In the genomic region with DNA sequence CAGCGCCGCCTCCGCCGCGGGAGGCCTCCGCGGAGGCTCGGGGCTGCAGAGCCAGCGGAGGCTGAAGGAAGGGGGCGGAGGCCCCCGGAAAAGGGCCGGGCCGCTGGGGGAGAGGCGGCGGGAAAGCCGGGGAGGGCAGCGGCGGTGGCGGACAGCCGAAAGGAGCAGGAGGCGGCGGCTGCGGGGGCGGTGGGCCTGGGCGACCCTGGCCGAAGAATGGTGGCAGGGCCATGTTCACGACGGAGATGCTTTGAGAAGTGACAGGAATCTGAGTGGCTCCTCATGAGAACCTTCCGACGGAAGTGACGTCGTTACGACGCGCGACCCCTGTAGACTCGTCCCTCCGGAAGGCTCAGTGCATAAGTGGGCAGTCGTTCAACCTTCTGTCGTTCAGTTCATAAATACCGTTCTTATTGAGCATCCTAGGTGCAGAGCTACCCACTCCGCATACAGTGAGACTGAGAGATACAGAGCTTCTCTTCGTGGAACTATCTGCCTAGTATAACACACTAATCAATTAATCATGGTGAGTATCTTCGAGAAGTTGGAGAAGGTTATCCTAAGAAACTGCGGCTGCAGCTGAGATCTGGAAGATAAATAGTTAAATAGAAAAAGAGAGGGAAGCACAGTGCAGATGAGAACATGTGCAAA, we compare ENCODE assay signal across 1 cellular context.
TF ChIP-seq lines count a peak whose summit lies in the region.

A gene with protein sequence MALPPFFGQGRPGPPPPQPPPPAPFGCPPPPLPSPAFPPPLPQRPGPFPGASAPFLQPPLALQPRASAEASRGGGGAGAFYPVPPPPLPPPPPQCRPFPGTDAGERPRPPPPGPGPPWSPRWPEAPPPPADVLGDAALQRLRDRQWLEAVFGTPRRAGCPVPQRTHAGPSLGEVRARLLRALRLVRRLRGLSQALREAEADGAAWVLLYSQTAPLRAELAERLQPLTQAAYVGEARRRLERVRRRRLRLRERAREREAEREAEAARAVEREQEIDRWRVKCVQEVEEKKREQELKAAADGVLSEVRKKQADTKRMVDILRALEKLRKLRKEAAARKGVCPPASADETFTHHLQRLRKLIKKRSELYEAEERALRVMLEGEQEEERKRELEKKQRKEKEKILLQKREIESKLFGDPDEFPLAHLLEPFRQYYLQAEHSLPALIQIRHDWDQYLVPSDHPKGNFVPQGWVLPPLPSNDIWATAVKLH (minus strand): TSS at position 259 of the 651 bp plus-strand sequence. CDS start 27 bp downstream, at position 232.

TF ChIP-seq in GM12878, 131 proteins besides CTCF, POLR2A, EP300 and RAD21 (continued from another document and continues in another):
- TF ChIP-seq ETV6 (conservative IDR thresholded peaks at IDR 0.05 in 1 of 2, IDR thresholded peaks at IDR 0.05 in 1 of 2; ENCODE audit: borderline replicate concordance in 1 of 2, low read depth in 1 of 2): no peak
- no peak for TF ChIP-seq ZNF622 (IDR thresholded peaks at IDR 0.05)
- no peak for TF ChIP-seq MYC (IDR thresholded peaks at IDR 0.05; ENCODE audit: insufficient read depth, insufficient read length, insufficient replicate concordance, low read length, severe bottlenecking)
- no peak for TF ChIP-seq FOXM1 (IDR thresholded peaks at IDR 0.05; ENCODE audit: low read depth, low read length)
- no peak for TF ChIP-seq CEBPB (IDR thresholded peaks at IDR 0.05; ENCODE audit: borderline replicate concordance in 1 of 2, low read depth in 2 of 2, low read length in 2 of 2)
- no peak for TF ChIP-seq RAD51 (IDR thresholded peaks at IDR 0.05)
- no peak for TF ChIP-seq YBX1 (IDR thresholded peaks at IDR 0.05)
- TF ChIP-seq TCF12 (IDR thresholded peaks at IDR 0.05; ENCODE audit: low read depth, low read length): peak; percentile 24; the same call in 1 of the 2 replicates
- TF ChIP-seq SMARCA5 (IDR thresholded peaks at IDR 0.05): no peak
- TF ChIP-seq SIX5 (IDR thresholded peaks at IDR 0.05; ENCODE audit: low read depth, low read length, severe bottlenecking): peak; percentile 56
- TF ChIP-seq, protein P1, sequence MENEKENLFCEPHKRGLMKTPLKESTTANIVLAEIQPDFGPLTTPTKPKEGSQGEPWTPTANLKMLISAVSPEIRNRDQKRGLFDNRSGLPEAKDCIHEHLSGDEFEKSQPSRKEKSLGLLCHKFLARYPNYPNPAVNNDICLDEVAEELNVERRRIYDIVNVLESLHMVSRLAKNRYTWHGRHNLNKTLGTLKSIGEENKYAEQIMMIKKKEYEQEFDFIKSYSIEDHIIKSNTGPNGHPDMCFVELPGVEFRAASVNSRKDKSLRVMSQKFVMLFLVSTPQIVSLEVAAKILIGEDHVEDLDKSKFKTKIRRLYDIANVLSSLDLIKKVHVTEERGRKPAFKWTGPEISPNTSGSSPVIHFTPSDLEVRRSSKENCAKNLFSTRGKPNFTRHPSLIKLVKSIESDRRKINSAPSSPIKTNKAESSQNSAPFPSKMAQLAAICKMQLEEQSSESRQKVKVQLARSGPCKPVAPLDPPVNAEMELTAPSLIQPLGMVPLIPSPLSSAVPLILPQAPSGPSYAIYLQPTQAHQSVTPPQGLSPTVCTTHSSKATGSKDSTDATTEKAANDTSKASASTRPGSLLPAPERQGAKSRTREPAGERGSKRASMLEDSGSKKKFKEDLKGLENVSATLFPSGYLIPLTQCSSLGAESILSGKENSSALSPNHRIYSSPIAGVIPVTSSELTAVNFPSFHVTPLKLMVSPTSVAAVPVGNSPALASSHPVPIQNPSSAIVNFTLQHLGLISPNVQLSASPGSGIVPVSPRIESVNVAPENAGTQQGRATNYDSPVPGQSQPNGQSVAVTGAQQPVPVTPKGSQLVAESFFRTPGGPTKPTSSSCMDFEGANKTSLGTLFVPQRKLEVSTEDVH (IDR thresholded peaks at IDR 0.05; ENCODE audit: low read depth, partially characterized antibody): peak; percentile 61
- TF ChIP-seq STAT1 (conservative IDR thresholded peaks at IDR 0.05): no peak
- TF ChIP-seq, protein P2, sequence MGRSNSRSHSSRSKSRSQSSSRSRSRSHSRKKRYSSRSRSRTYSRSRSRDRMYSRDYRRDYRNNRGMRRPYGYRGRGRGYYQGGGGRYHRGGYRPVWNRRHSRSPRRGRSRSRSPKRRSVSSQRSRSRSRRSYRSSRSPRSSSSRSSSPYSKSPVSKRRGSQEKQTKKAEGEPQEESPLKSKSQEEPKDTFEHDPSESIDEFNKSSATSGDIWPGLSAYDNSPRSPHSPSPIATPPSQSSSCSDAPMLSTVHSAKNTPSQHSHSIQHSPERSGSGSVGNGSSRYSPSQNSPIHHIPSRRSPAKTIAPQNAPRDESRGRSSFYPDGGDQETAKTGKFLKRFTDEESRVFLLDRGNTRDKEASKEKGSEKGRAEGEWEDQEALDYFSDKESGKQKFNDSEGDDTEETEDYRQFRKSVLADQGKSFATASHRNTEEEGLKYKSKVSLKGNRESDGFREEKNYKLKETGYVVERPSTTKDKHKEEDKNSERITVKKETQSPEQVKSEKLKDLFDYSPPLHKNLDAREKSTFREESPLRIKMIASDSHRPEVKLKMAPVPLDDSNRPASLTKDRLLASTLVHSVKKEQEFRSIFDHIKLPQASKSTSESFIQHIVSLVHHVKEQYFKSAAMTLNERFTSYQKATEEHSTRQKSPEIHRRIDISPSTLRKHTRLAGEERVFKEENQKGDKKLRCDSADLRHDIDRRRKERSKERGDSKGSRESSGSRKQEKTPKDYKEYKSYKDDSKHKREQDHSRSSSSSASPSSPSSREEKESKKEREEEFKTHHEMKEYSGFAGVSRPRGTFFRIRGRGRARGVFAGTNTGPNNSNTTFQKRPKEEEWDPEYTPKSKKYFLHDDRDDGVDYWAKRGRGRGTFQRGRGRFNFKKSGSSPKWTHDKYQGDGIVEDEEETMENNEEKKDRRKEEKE (IDR thresholded peaks at IDR 0.05): no peak
- no peak for TF ChIP-seq TARDBP (IDR thresholded peaks at IDR 0.05; ENCODE audit: borderline replicate concordance)
- peak; percentile 91 for TF ChIP-seq MXI1 (IDR thresholded peaks at IDR 0.05; ENCODE audit: low read depth, low read length)
- TF ChIP-seq BMI1 (IDR thresholded peaks at IDR 0.05; ENCODE audit: borderline replicate concordance): no peak
- 0 out of 2 replicates have a peak, but pooled peaks have one; percentile 42 for TF ChIP-seq ZNF207 (IDR thresholded peaks at IDR 0.05; ENCODE audit: borderline replicate concordance)
- TF ChIP-seq, protein P3, sequence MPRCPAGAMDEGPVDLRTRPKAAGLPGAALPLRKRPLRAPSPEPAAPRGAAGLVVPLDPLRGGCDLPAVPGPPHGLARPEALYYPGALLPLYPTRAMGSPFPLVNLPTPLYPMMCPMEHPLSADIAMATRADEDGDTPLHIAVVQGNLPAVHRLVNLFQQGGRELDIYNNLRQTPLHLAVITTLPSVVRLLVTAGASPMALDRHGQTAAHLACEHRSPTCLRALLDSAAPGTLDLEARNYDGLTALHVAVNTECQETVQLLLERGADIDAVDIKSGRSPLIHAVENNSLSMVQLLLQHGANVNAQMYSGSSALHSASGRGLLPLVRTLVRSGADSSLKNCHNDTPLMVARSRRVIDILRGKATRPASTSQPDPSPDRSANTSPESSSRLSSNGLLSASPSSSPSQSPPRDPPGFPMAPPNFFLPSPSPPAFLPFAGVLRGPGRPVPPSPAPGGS (IDR thresholded peaks at IDR 0.05; ENCODE audit: borderline replicate concordance, insufficient read depth, low read depth, low read length, poor library complexity, severe bottlenecking): no peak
- TF ChIP-seq, protein P4, sequence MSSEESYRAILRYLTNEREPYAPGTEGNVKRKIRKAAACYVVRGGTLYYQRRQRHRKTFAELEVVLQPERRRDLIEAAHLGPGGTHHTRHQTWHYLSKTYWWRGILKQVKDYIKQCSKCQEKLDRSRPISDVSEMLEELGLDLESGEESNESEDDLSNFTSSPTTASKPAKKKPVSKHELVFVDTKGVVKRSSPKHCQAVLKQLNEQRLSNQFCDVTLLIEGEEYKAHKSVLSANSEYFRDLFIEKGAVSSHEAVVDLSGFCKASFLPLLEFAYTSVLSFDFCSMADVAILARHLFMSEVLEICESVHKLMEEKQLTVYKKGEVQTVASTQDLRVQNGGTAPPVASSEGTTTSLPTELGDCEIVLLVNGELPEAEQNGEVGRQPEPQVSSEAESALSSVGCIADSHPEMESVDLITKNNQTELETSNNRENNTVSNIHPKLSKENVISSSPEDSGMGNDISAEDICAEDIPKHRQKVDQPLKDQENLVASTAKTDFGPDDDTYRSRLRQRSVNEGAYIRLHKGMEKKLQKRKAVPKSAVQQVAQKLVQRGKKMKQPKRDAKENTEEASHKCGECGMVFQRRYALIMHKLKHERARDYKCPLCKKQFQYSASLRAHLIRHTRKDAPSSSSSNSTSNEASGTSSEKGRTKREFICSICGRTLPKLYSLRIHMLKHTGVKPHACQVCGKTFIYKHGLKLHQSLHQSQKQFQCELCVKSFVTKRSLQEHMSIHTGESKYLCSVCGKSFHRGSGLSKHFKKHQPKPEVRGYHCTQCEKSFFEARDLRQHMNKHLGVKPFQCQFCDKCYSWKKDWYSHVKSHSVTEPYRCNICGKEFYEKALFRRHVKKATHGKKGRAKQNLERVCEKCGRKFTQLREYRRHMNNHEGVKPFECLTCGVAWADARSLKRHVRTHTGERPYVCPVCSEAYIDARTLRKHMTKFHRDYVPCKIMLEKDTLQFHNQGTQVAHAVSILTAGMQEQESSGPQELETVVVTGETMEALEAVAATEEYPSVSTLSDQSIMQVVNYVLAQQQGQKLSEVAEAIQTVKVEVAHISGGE (CRISPR knock-in tag; IDR thresholded peaks at IDR 0.05): no peak
- TF ChIP-seq PML (IDR thresholded peaks at IDR 0.05; ENCODE audit: low read length): peak; percentile 92
- TF ChIP-seq, protein P5, sequence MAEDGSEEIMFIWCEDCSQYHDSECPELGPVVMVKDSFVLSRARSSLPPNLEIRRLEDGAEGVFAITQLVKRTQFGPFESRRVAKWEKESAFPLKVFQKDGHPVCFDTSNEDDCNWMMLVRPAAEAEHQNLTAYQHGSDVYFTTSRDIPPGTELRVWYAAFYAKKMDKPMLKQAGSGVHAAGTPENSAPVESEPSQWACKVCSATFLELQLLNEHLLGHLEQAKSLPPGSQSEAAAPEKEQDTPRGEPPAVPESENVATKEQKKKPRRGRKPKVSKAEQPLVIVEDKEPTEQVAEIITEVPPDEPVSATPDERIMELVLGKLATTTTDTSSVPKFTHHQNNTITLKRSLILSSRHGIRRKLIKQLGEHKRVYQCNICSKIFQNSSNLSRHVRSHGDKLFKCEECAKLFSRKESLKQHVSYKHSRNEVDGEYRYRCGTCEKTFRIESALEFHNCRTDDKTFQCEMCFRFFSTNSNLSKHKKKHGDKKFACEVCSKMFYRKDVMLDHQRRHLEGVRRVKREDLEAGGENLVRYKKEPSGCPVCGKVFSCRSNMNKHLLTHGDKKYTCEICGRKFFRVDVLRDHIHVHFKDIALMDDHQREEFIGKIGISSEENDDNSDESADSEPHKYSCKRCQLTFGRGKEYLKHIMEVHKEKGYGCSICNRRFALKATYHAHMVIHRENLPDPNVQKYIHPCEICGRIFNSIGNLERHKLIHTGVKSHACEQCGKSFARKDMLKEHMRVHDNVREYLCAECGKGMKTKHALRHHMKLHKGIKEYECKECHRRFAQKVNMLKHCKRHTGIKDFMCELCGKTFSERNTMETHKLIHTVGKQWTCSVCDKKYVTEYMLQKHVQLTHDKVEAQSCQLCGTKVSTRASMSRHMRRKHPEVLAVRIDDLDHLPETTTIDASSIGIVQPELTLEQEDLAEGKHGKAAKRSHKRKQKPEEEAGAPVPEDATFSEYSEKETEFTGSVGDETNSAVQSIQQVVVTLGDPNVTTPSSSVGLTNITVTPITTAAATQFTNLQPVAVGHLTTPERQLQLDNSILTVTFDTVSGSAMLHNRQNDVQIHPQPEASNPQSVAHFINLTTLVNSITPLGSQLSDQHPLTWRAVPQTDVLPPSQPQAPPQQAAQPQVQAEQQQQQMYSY (CRISPR knock-in tag; IDR thresholded peaks at IDR 0.05): no peak
- 0 out of 2 replicates have a peak, but pooled peaks have one; percentile 35 for TF ChIP-seq CHD2 (IDR thresholded peaks at IDR 0.05; ENCODE audit: borderline replicate concordance, low read depth, low read length)
- TF ChIP-seq SMAD1 (IDR thresholded peaks at IDR 0.05; ENCODE audit: low read depth, partially characterized antibody): peak; percentile 86
- TF ChIP-seq MTA3 (IDR thresholded peaks at IDR 0.05; ENCODE audit: borderline replicate concordance, low read length): no peak
- peak; percentile 43; the same call in 1 of the 2 replicates for TF ChIP-seq ZNF24 (IDR thresholded peaks at IDR 0.05)
- TF ChIP-seq, protein P6, sequence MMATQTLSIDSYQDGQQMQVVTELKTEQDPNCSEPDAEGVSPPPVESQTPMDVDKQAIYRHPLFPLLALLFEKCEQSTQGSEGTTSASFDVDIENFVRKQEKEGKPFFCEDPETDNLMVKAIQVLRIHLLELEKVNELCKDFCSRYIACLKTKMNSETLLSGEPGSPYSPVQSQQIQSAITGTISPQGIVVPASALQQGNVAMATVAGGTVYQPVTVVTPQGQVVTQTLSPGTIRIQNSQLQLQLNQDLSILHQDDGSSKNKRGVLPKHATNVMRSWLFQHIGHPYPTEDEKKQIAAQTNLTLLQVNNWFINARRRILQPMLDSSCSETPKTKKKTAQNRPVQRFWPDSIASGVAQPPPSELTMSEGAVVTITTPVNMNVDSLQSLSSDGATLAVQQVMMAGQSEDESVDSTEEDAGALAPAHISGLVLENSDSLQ (IDR thresholded peaks at IDR 0.05): peak; percentile 81
- TF ChIP-seq POLR2AphosphoS2 (IDR thresholded peaks at IDR 0.05; ENCODE audit: low read depth, low read length): peak; percentile 93; the same call in 1 of the 2 replicates
- TF ChIP-seq CREB1 (IDR thresholded peaks at IDR 0.05; ENCODE audit: low read depth): peak; percentile 99
- TF ChIP-seq KAT2A (conservative IDR thresholded peaks at IDR 0.05; ENCODE audit: control insufficient read depth, low read depth, low read length): no peak
- TF ChIP-seq WRNIP1 (IDR thresholded peaks at IDR 0.05; ENCODE audit: borderline replicate concordance, low read depth, low read length): no peak
- TF ChIP-seq MEF2A (IDR thresholded peaks at IDR 0.05; ENCODE audit: insufficient read depth, low read depth, low read length): no peak
- TF ChIP-seq, protein P7, sequence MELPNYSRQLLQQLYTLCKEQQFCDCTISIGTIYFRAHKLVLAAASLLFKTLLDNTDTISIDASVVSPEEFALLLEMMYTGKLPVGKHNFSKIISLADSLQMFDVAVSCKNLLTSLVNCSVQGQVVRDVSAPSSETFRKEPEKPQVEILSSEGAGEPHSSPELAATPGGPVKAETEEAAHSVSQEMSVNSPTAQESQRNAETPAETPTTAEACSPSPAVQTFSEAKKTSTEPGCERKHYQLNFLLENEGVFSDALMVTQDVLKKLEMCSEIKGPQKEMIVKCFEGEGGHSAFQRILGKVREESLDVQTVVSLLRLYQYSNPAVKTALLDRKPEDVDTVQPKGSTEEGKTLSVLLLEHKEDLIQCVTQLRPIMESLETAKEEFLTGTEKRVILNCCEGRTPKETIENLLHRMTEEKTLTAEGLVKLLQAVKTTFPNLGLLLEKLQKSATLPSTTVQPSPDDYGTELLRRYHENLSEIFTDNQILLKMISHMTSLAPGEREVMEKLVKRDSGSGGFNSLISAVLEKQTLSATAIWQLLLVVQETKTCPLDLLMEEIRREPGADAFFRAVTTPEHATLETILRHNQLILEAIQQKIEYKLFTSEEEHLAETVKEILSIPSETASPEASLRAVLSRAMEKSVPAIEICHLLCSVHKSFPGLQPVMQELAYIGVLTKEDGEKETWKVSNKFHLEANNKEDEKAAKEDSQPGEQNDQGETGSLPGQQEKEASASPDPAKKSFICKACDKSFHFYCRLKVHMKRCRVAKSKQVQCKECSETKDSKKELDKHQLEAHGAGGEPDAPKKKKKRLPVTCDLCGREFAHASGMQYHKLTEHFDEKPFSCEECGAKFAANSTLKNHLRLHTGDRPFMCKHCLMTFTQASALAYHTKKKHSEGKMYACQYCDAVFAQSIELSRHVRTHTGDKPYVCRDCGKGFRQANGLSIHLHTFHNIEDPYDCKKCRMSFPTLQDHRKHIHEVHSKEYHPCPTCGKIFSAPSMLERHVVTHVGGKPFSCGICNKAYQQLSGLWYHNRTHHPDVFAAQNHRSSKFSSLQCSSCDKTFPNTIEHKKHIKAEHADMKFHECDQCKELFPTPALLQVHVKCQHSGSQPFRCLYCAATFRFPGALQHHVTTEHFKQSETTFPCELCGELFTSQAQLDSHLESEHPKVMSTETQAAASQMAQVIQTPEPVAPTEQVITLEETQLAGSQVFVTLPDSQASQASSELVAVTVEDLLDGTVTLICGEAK (IDR thresholded peaks at IDR 0.05; ENCODE audit: borderline replicate concordance): peak; percentile 92
